Comparison of ENCODE assay signal across 8 cellular contexts in genomic region chr14:61561657-61562276, GRCh38.
DNase-seq lines count a peak whose midpoint lies in the region; ATAC-seq, FAIRE-seq and TF ChIP-seq lines count a peak whose summit lies in the region.

No MANE protein-coding gene starts in this region.

- no peaks in the 10 kb centered on the region for H3K27me3 ChIP-seq in aorta (ENCODE audit: control insufficient read depth in 1 of 2, insufficient read depth in 2 of 2, low read length in 1 of 2)

- DNase-seq in CD1c-positive myeloid dendritic cell (ENCODE audit: extremely low spot score) (peak; percentile 40), NB4 (ENCODE audit: low read depth) (peak; percentile 56), choroid plexus epithelial cell (ENCODE audit: low read depth) (peak; percentile 95), lung microvascular endothelial cell (ENCODE audit: low read depth in 2 of 2) (peak; percentile 97 to 99), aorta (peak; percentile 89 to 91), GM12891 (ENCODE audit: insufficient read length, low spot score) (no peak), middle frontal gyrus (ENCODE audit: extremely low spot score, low spot score) (no peak)

- H3K9me3 ChIP-seq in aorta (ENCODE audit: control insufficient read depth, low read length), result no peaks in the 10 kb centered on the region

- FAIRE-seq in GM12891 (lab: Jason Lieb, UNC), result no peak

- H3K27ac ChIP-seq in aorta (ENCODE audit: low read depth in 1 of 2, low read length in 2 of 2), result peak overlapping the region in 1 of 2 donors; percentile 61

- H3K36me3 ChIP-seq in aorta (ENCODE audit: control insufficient read depth in 1 of 2, insufficient read depth in 2 of 2, low read length in 1 of 2), result no peaks in the 10 kb centered on the region

- peaks cover 0 to 2% of the 10 kb centered on the region in 2 donors for H3K4me1 ChIP-seq in aorta (ENCODE audit: control insufficient read depth in 1 of 2, insufficient read depth in 2 of 2, low read length in 2 of 2)

- H3K4me3 ChIP-seq in NB4 (ENCODE audit: low read depth, low read length) (no peak overlapping the region), choroid plexus epithelial cell (ENCODE audit: low read depth, low read length) (no peak overlapping the region), aorta (ENCODE audit: low read length in 2 of 2) (no peak overlapping the region)

- intact Hi-C loops in aorta (cut with DNase I), result loop anchor here (2.0 to 10.0 kb wide), 3 partner anchors 25 to 133 kb away; partner anchors contain the start of gene HIF1A (in 1 of the 2)

- TF ChIP-seq CTCF in NB4 (IDR thresholded peaks at IDR 0.05; ENCODE audit: low read depth, low read length) (no peak), choroid plexus epithelial cell (conservative IDR thresholded peaks at IDR 0.05; ENCODE audit: low read depth, low read length) (no peak)

- ATAC-seq in aorta (ENCODE audit: low FRiP score), result peak; percentile 77
- no peak for ATAC-seq in HG02970 (IDR thresholded peaks at IDR 0.05; ENCODE audit: low FRiP score, unreplicated experiment)

- TF ChIP-seq POLR2A in NB4 (IDR thresholded peaks at IDR 0.05; ENCODE audit: extremely low read depth, insufficient read length) (no peak), GM12891 (IDR thresholded peaks at IDR 0.05; ENCODE audit: low read depth, low read length) (no peak)

- 46 to 48% methylated on average over 8 of the region's 8 CpGs for WGBS in aorta, 2 donors

TF ChIP-seq in GM12891, 5 proteins besides CTCF, POLR2A, EP300 and RAD21:
- TF ChIP-seq SPI1 (IDR thresholded peaks at IDR 0.05; ENCODE audit: low read depth, low read length) (no peak), POLR2AphosphoS5 (IDR thresholded peaks at IDR 0.05; ENCODE audit: low read depth, low read length) (no peak), TAF1 (IDR thresholded peaks at IDR 0.05; ENCODE audit: low read depth, low read length) (no peak), PAX5 (IDR thresholded peaks at IDR 0.05; ENCODE audit: insufficient read depth, low read length, severe bottlenecking) (no peak), POU2F2 (IDR thresholded peaks at IDR 0.05; ENCODE audit: low read depth, low read length) (no peak)

Comparison
In these comparisons a context has a peak if more than half of its experiments do, and no peak if none do; other contexts are left out.
1. DNase-seq: peak in CD1c-positive myeloid dendritic cell (single experiment), NB4 (single experiment), choroid plexus epithelial cell (single experiment), lung microvascular endothelial cell (2 of 2) and aorta (2 of 2); none in GM12891 (single experiment) and middle frontal gyrus (single experiment).